30 cellular contexts compared by ENCODE assay signal in the genomic region with DNA sequence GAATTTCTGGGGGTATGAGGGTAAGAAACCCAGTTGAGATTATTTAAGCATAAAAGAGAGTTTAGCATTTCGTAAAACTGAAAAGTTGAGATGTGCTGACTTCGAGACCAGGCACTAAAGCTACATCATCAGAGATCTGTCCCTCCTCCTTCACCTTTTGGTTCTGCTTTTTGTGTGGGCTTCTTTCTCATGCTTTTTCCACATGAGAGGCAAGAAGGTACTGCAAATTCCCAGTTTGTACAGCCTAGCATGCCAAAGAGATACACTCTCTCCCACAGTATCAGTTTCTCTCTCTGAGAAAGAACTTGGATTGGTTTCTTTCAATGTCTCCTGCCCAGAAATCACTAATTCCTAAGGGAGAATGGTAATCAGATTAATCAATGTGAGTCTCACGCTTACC.
"Had no signal": no experiment of that assay in that cellular context is flagged by ENCODE, and none has a peak within 500 bp of the region (broad histone marks: within the 10 kb centered on the region; RNA-seq: fewer than 3 reads in every experiment).

No MANE protein-coding gene starts in this region.

- H3K9me3 ChIP-seq: ascending aorta, gastrocnemius medialis had no signal

- H3K27me3 ChIP-seq: ascending aorta, dorsolateral prefrontal cortex, foreskin keratinocyte, gastrocnemius medialis, heart left ventricle had no signal

- H3K36me3 Mint-ChIP-seq: activated CD4-positive, alpha-beta memory T cell treated with anti-CD3 and anti-CD28 coated beads for 36 hours; activated CD8-positive, alpha-beta memory T cell treated with anti-CD3 and anti-CD28 coated beads, Interleukin-2, amount 10 ng/mL, durations not matched to agents 7 days and 5 days; activated naive CD4-positive, alpha-beta T cell treated with anti-CD3 and anti-CD28 coated beads, Interleukin-2, amount 10 ng/mL, durations not matched to agents 7 days and 5 days; activated naive CD4-positive, alpha-beta T cell treated with anti-CD3 and anti-CD28 coated beads, Interleukin-2, amount 50 U/mL, for 72 hours; activated naive CD8-positive, alpha-beta T cell treated with anti-CD3 and anti-CD28 coated beads, Interleukin-2, amount 10 ng/mL, durations not matched to agents 7 days and 5 days; brain had no signal

- H3K4me3 ChIP-seq: ascending aorta, coronary artery, dorsolateral prefrontal cortex, gastrocnemius medialis, heart left ventricle had no signal

- H3K27ac Mint-ChIP-seq: activated CD4-positive, alpha-beta memory T cell treated with anti-CD3 and anti-CD28 coated beads for 36 hours; activated CD4-positive, alpha-beta T cell treated with anti-CD3 and anti-CD28 coated beads for 36 hours; activated CD4-positive, alpha-beta T cell treated with anti-CD3 and anti-CD28 coated beads, Interleukin-2, amount 10 ng/mL, durations not matched to agents 24 days and 14 days; activated CD8-positive, alpha-beta memory T cell treated with anti-CD3 and anti-CD28 coated beads, Interleukin-2, amount 10 ng/mL, durations not matched to agents 7 days and 5 days; activated CD8-positive, alpha-beta T cell treated with anti-CD3 and anti-CD28 coated beads, Interleukin-2, amount 10 ng/mL, durations not matched to agents 7 days and 5 days; activated naive CD4-positive, alpha-beta T cell treated with anti-CD3 and anti-CD28 coated beads, Interleukin-2, amount 10 ng/mL, durations not matched to agents 7 days and 5 days; activated naive CD4-positive, alpha-beta T cell treated with anti-CD3 and anti-CD28 coated beads, Interleukin-2, amount 50 U/mL, for 72 hours; activated naive CD8-positive, alpha-beta T cell treated with anti-CD3 and anti-CD28 coated beads, Interleukin-2, amount 10 ng/mL, durations not matched to agents 7 days and 5 days; activated T-helper 1 cell treated with anti-CD3 and anti-CD28 coated beads, Interleukin-12 subunit alpha, Interleukin-12 subunit beta, Interleukin-2, Interleukin-4 antibody, amounts not matched to agents 30 ng/mL and 10 ng/mL and 1 ng/mL, durations not matched to agents 14 hours and 24 hours and 36 hours; brain; dendritic cell treated with granulocyte-macrophage colony-stimulating factor and Interleukin-4, amounts not matched to agents 40 ng/mL and 50 ng/mL, for 4 days; endodermal cell had no signal

- H3K36me3 ChIP-seq: ascending aorta, gastrocnemius medialis, heart left ventricle had no signal

- H3K4me1 Mint-ChIP-seq: activated CD4-positive, alpha-beta T cell treated with anti-CD3 and anti-CD28 coated beads for 36 hours; activated CD4-positive, alpha-beta T cell treated with anti-CD3 and anti-CD28 coated beads, Interleukin-2, amount 10 ng/mL, durations not matched to agents 24 days and 14 days; activated CD8-positive, alpha-beta memory T cell treated with anti-CD3 and anti-CD28 coated beads, Interleukin-2, amount 10 ng/mL, durations not matched to agents 7 days and 5 days; activated naive CD4-positive, alpha-beta T cell treated with anti-CD3 and anti-CD28 coated beads, Interleukin-2, amount 10 ng/mL, durations not matched to agents 7 days and 5 days; activated naive CD8-positive, alpha-beta T cell treated with anti-CD3 and anti-CD28 coated beads, Interleukin-2, amount 10 ng/mL, durations not matched to agents 7 days and 5 days; central memory CD8-positive, alpha-beta T cell had no signal

- H3K4me3 Mint-ChIP-seq: activated CD4-positive, alpha-beta memory T cell treated with anti-CD3 and anti-CD28 coated beads for 36 hours; activated CD4-positive, alpha-beta T cell treated with anti-CD3 and anti-CD28 coated beads for 36 hours; activated CD4-positive, alpha-beta T cell treated with anti-CD3 and anti-CD28 coated beads, Interleukin-2, amount 10 ng/mL, durations not matched to agents 24 days and 14 days; activated CD8-positive, alpha-beta memory T cell treated with anti-CD3 and anti-CD28 coated beads, Interleukin-2, amount 10 ng/mL, durations not matched to agents 7 days and 5 days; activated CD8-positive, alpha-beta T cell treated with anti-CD3 and anti-CD28 coated beads, Interleukin-2, amount 10 ng/mL, durations not matched to agents 7 days and 5 days; activated naive CD4-positive, alpha-beta T cell treated with anti-CD3 and anti-CD28 coated beads, Interleukin-2, amount 10 ng/mL, durations not matched to agents 7 days and 5 days; activated naive CD8-positive, alpha-beta T cell treated with anti-CD3 and anti-CD28 coated beads, Interleukin-2, amount 10 ng/mL, durations not matched to agents 7 days and 5 days; activated T-helper 1 cell treated with anti-CD3 and anti-CD28 coated beads, Interleukin-12 subunit alpha, Interleukin-12 subunit beta, Interleukin-2, Interleukin-4 antibody, amounts not matched to agents 30 ng/mL and 10 ng/mL and 1 ng/mL, durations not matched to agents 14 hours and 24 hours and 36 hours; brain; central memory CD8-positive, alpha-beta T cell; dendritic cell treated with granulocyte-macrophage colony-stimulating factor and Interleukin-4, amounts not matched to agents 40 ng/mL and 50 ng/mL, for 4 days; endodermal cell had no signal

- H3K27me3 Mint-ChIP-seq: activated CD4-positive, alpha-beta memory T cell treated with anti-CD3 and anti-CD28 coated beads for 36 hours; activated CD4-positive, alpha-beta T cell treated with anti-CD3 and anti-CD28 coated beads for 36 hours; activated CD4-positive, alpha-beta T cell treated with anti-CD3 and anti-CD28 coated beads, Interleukin-2, amount 10 ng/mL, durations not matched to agents 24 days and 14 days; activated CD8-positive, alpha-beta memory T cell treated with anti-CD3 and anti-CD28 coated beads, Interleukin-2, amount 10 ng/mL, durations not matched to agents 7 days and 5 days; activated naive CD4-positive, alpha-beta T cell treated with anti-CD3 and anti-CD28 coated beads, Interleukin-2, amount 10 ng/mL, durations not matched to agents 7 days and 5 days; activated naive CD8-positive, alpha-beta T cell treated with anti-CD3 and anti-CD28 coated beads, Interleukin-2, amount 10 ng/mL, durations not matched to agents 7 days and 5 days; brain; central memory CD8-positive, alpha-beta T cell; dendritic cell treated with granulocyte-macrophage colony-stimulating factor and Interleukin-4, amounts not matched to agents 40 ng/mL and 50 ng/mL, for 4 days had no signal

- H3K4me1 ChIP-seq: ascending aorta, foreskin keratinocyte, gastrocnemius medialis, heart left ventricle had no signal

- DNase-seq: activated CD4-positive, alpha-beta memory T cell treated with anti-CD3 and anti-CD28 coated beads for 36 hours; activated CD4-positive, alpha-beta T cell treated with anti-CD3 and anti-CD28 coated beads for 36 hours; activated CD4-positive, alpha-beta T cell treated with anti-CD3 and anti-CD28 coated beads, Interleukin-2, amount 10 ng/mL, durations not matched to agents 24 days and 14 days; activated CD4-positive, CD25-positive, alpha-beta regulatory T cell; activated CD4-positive, CD25-positive, alpha-beta regulatory T cell treated with anti-CD3 and anti-CD28 coated beads, Interleukin-2, amount 50 U/mL, for 72 hours; activated CD8-positive, alpha-beta memory T cell treated with anti-CD3 and anti-CD28 coated beads, Interleukin-2, amount 10 ng/mL, durations not matched to agents 7 days and 5 days; activated CD8-positive, alpha-beta memory T cell treated with anti-CD3 and anti-CD28 coated beads, Interleukin-2, amount 50 U/mL, for 4 hours; activated CD8-positive, alpha-beta T cell treated with anti-CD3 and anti-CD28 coated beads, Interleukin-2, amount 10 ng/mL, durations not matched to agents 7 days and 5 days; activated gamma-delta T cell; activated naive CD4-positive, alpha-beta T cell; activated naive CD4-positive, alpha-beta T cell treated with anti-CD3 and anti-CD28 coated beads, Interleukin-2, amount 10 ng/mL, durations not matched to agents 7 days and 5 days; activated naive CD8-positive, alpha-beta T cell treated with anti-CD3 and anti-CD28 coated beads, Interleukin-2, amount 10 ng/mL, durations not matched to agents 7 days and 5 days; activated T-cell treated with anti-CD3 and anti-CD28 coated beads, Interleukin-2, amount 50 U/mL, for 1 hour; activated T-cell treated with anti-CD3 and anti-CD28 coated beads, Interleukin-2, amount 50 U/mL, for 48 hours; dorsolateral prefrontal cortex; effector memory CD4-positive, alpha-beta T cell; foreskin keratinocyte; gastrocnemius medialis; glutamatergic neuron; heart left ventricle; T-helper 2 cell had no signal

- ATAC-seq: activated CD4-positive, alpha-beta T cell treated with anti-CD3 and anti-CD28 coated beads for 36 hours; activated CD8-positive, alpha-beta memory T cell treated with anti-CD3 and anti-CD28 coated beads, Interleukin-2, amount 10 ng/mL, durations not matched to agents 7 days and 5 days; activated CD8-positive, alpha-beta T cell treated with anti-CD3 and anti-CD28 coated beads, Interleukin-2, amount 10 ng/mL, durations not matched to agents 7 days and 5 days; activated naive CD4-positive, alpha-beta T cell treated with anti-CD3 and anti-CD28 coated beads, Interleukin-2, amount 50 U/mL, for 72 hours; esophagus mucosa; foreskin keratinocyte; gastrocnemius medialis; heart left ventricle had no signal
